29 cellular contexts compared by ENCODE assay signal in the genomic region with DNA sequence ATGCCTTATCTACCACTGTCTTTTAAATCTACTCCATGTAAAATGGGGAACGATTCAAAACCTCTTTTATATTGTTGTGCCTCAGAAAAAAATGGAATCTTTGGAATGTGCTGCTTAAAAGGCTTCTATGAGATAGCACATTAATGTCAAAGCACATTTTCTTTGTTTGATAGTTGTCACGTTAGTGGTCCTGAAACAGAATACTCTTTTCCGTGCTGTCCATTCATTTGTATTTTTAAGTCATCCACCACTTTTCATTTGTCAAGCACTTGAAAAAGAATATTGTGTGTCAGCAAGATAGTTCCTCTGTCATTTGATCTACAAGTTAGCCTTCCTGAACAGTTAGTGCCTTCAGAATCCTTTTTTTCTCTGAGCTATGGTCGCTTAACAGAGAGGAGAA.
DNase-seq lines count a peak whose midpoint lies in the region; ATAC-seq, FAIRE-seq and TF ChIP-seq lines count a peak whose summit lies in the region.
"Had no signal": no experiment of that assay in that cellular context is flagged by ENCODE, and none has a peak within 500 bp of the region (broad histone marks: within the 10 kb centered on the region; RNA-seq: fewer than 3 reads in every experiment).

No MANE protein-coding gene starts in this region.

- H3K9me2 ChIP-seq in neural cell (ENCODE audit: insufficient read depth, low read length): no peaks in the 10 kb centered on the region

- no peak overlapping the region for H3K4me2 ChIP-seq in neural cell (ENCODE audit: low read length)

- no peak for ATAC-seq in activated CD8-positive, alpha-beta memory T cell treated with anti-CD3 and anti-CD28 coated beads, Interleukin-2, amount 10 ng/mL, durations not matched to agents 7 days and 5 days
- ATAC-seq: CD8-positive, alpha-beta T cell had no signal

- TF ChIP-seq RAD21 in neural cell (conservative IDR thresholded peaks at IDR 0.05): no peak

- no peak overlapping the region for H3K9ac ChIP-seq in neural cell (ENCODE audit: low read length)

- no peak for TF ChIP-seq CTCF in neural cell (IDR thresholded peaks at IDR 0.05; ENCODE audit: poor library complexity, severe bottlenecking)
- no peak for TF ChIP-seq CTCF in MCF 10A (IDR thresholded peaks at IDR 0.05; ENCODE audit: unreplicated experiment)

- CTCF ChIA-PET in activated CD8-positive, alpha-beta memory T cell treated with anti-CD3 and anti-CD28 coated beads, Interleukin-2, amount 10 ng/mL, durations not matched to agents 7 days and 5 days (lab: Charles Lee): interaction anchor here (0.9 to 9.1 kb wide), 9 partner anchors 14 to 1373 kb away, joined by 3 to 117 read pairs (median 3); no protein-coding TSS in a partner anchor
- CTCF ChIA-PET in MCF 10A (lab: Yijun Ruan, JAX): no interaction called here

- no peaks in the 10 kb centered on the region for H3F3A ChIP-seq in neural cell (ENCODE audit: insufficient read depth, low read length, poor library complexity, severe bottlenecking)

- H2AFZ ChIP-seq in neural cell (ENCODE audit: low read depth, low read length): peak overlapping the region; percentile 18

- POLR2A ChIA-PET in MCF 10A (lab: Yijun Ruan, JAX): interaction anchor here (5.3 kb wide), 1 partner anchor 13 kb away, joined by 27 read pairs; no protein-coding TSS in a partner anchor

- H3K27me3 ChIP-seq in neural cell (ENCODE audit: insufficient read depth, low read depth, low read length): no peaks in the 10 kb centered on the region
- H3K27me3 ChIP-seq: right lobe of liver, vagina had no signal

- TF ChIP-seq EP300 in neural cell (conservative IDR thresholded peaks at IDR 0.05; ENCODE audit: poor library complexity, severe bottlenecking): peak; percentile 59

- H3K4me1 Mint-ChIP-seq in activated CD8-positive, alpha-beta memory T cell treated with anti-CD3 and anti-CD28 coated beads, Interleukin-2, amount 10 ng/mL, durations not matched to agents 7 days and 5 days: peaks cover 66% of the 10 kb centered on the region
- H3K4me1 Mint-ChIP-seq in MCF 10A (ENCODE audit: insufficient read depth, unreplicated experiment): peaks cover 10% of the 10 kb centered on the region

- no peaks in the 10 kb centered on the region for H3K9me3 ChIP-seq in neural cell (ENCODE audit: low read length)
- H3K9me3 ChIP-seq: left ventricle myocardium inferior, right lobe of liver, vagina had no signal

- no TSS peak for BruUV-seq in MCF 10A (replicated peaks; lab: Mats Ljungman, UMichigan)

- no peaks in the 10 kb centered on the region for H4K20me1 ChIP-seq in neural cell (ENCODE audit: insufficient read depth)

- intact Hi-C loops in MCF 10A (cut with micrococcal nuclease): no loop called here

- H3K4me3 ChIP-seq in neural cell (ENCODE audit: low read length): peak overlapping the region; percentile 9
- H3K4me3 ChIP-seq: left ventricle myocardium inferior, right lobe of liver, vagina had no signal

- peak overlapping the region; percentile 97 for H3K27ac Mint-ChIP-seq in activated CD8-positive, alpha-beta memory T cell treated with anti-CD3 and anti-CD28 coated beads, Interleukin-2, amount 10 ng/mL, durations not matched to agents 7 days and 5 days
- no peak overlapping the region for H3K27ac Mint-ChIP-seq in MCF 10A (ENCODE audit: low read depth, unreplicated experiment)
- H3K27ac Mint-ChIP-seq: activated naive CD8-positive, alpha-beta T cell; activated T-helper 2 cell treated with anti-CD3 and anti-CD28 coated beads, Interferon-gamma antibody, Interleukin-2, Interleukin-4, amounts not matched to agents 10 μg/mL and 5 μg/mL and 100 μg/mL, durations not matched to agents 14 hours and 24 hours and 36 hours; CD8-positive, alpha-beta T cell had no signal

- H3K36me3 Mint-ChIP-seq in activated CD8-positive, alpha-beta memory T cell treated with anti-CD3 and anti-CD28 coated beads, Interleukin-2, amount 10 ng/mL, durations not matched to agents 7 days and 5 days: peaks cover 36% of the 10 kb centered on the region
- H3K36me3 Mint-ChIP-seq in MCF 10A (ENCODE audit: insufficient read depth, unreplicated experiment): no peaks in the 10 kb centered on the region
- H3K36me3 Mint-ChIP-seq: activated naive CD8-positive, alpha-beta T cell; CD8-positive, alpha-beta T cell had no signal

- FAIRE-seq in GM19239 (lab: Jason Lieb, UNC): no peak
- FAIRE-seq: H1 had no signal

- H3K27me3 Mint-ChIP-seq in activated CD8-positive, alpha-beta memory T cell treated with anti-CD3 and anti-CD28 coated beads, Interleukin-2, amount 10 ng/mL, durations not matched to agents 7 days and 5 days: peaks cover 5% of the 10 kb centered on the region
- no peaks in the 10 kb centered on the region for H3K27me3 Mint-ChIP-seq in MCF 10A (ENCODE audit: insufficient read depth, unreplicated experiment)
- H3K27me3 Mint-ChIP-seq: activated CD4-positive, alpha-beta T cell treated with anti-CD3 and anti-CD28 coated beads, Interleukin-2, amount 10 ng/mL, durations not matched to agents 7 days and 5 days had no signal

- no peaks in the 10 kb centered on the region for H3K79me2 ChIP-seq in neural cell (replicated peaks; ENCODE audit: insufficient read depth, low read length)

- H3K27ac ChIP-seq in epithelial cell of prostate (peak overlapping the region; percentile 7), neural cell (ENCODE audit: low read length) (peak overlapping the region; percentile 42)
- H3K27ac ChIP-seq: left ventricle myocardium inferior, right lobe of liver, vagina, VCaP had no signal

- DNase-seq in activated CD8-positive, alpha-beta memory T cell treated with anti-CD3 and anti-CD28 coated beads, Interleukin-2, amount 10 ng/mL, durations not matched to agents 7 days and 5 days: no peak
- DNase-seq in activated CD8-positive, alpha-beta memory T cell treated with anti-CD3 and anti-CD28 coated beads, Interleukin-2, amount 50 U/mL, for 4 hours: no peak
- DNase-seq in epithelial cell of prostate (ENCODE audit: low read depth, low spot score) (no peak), GM19240 (ENCODE audit: insufficient read length, low spot score) (no peak), GM19239 (ENCODE audit: insufficient read length, low spot score) (no peak), MCF 10A (ENCODE audit: unreplicated experiment) (no peak), COR-L47 (lab: John Stamatoyannopoulos, UW) (no peak)
- DNase-seq: activated CD4-positive, alpha-beta T cell treated with anti-CD3 and anti-CD28 coated beads, Interleukin-2, amount 10 ng/mL, durations not matched to agents 7 days and 5 days; anterior cingulate cortex; CD8-positive, alpha-beta T cell; cortex of kidney; DMS 273 treated with DMSO at 0.1 percent for 48 hours; hypothalamus; IMR-90; left ventricle myocardium inferior; midbrain; NCI-H1048; NCI-H1694 treated with DMSO at 0.1 percent for 48 hours; NCI-H524 treated with DMSO at 0.1 percent for 48 hours; right lobe of liver; Right ventricle myocardium superior; T-helper 9 cell had no signal

- peak overlapping the region; percentile 56 for H3K4me3 Mint-ChIP-seq in activated CD8-positive, alpha-beta memory T cell treated with anti-CD3 and anti-CD28 coated beads, Interleukin-2, amount 10 ng/mL, durations not matched to agents 7 days and 5 days
- H3K4me3 Mint-ChIP-seq in MCF 10A (ENCODE audit: unreplicated experiment): no peak overlapping the region
- H3K4me3 Mint-ChIP-seq: activated CD4-positive, alpha-beta T cell treated with anti-CD3 and anti-CD28 coated beads, Interleukin-2, amount 10 ng/mL, durations not matched to agents 7 days and 5 days; activated naive CD8-positive, alpha-beta T cell; CD8-positive, alpha-beta T cell; neural crest cell had no signal

- H3K9me3 Mint-ChIP-seq in activated CD8-positive, alpha-beta memory T cell treated with anti-CD3 and anti-CD28 coated beads, Interleukin-2, amount 10 ng/mL, durations not matched to agents 7 days and 5 days (ENCODE audit: low read depth): peaks cover 3% of the 10 kb centered on the region
- H3K9me3 Mint-ChIP-seq in MCF 10A (ENCODE audit: unreplicated experiment): no peaks in the 10 kb centered on the region
- H3K9me3 Mint-ChIP-seq: CD8-positive, alpha-beta T cell had no signal

- H3K36me3 ChIP-seq in neural cell (ENCODE audit: insufficient read depth, low read length): no peaks in the 10 kb centered on the region
- H3K36me3 ChIP-seq: left ventricle myocardium inferior, right lobe of liver, vagina had no signal

TF ChIP-seq in neural cell, 6 proteins besides CTCF, POLR2A, EP300 and RAD21:
- no peak for TF ChIP-seq SMC3 (conservative IDR thresholded peaks at IDR 0.05; ENCODE audit: poor library complexity)
- no peak for TF ChIP-seq POLR2AphosphoS5 (IDR thresholded peaks at IDR 0.05)
- no peak for TF ChIP-seq EZH2 (IDR thresholded peaks at IDR 0.05; ENCODE audit: borderline replicate concordance, insufficient read depth, low read length, poor library complexity, severe bottlenecking)
- no peak for TF ChIP-seq REST (IDR thresholded peaks at IDR 0.05; ENCODE audit: borderline replicate concordance)
- no peak for TF ChIP-seq MXI1 (conservative IDR thresholded peaks at IDR 0.05; ENCODE audit: poor library complexity, severe bottlenecking)
- no peak for TF ChIP-seq TAF1 (IDR thresholded peaks at IDR 0.05; ENCODE audit: low read depth)
TF ChIP-seq in neural cell: peak in this region for 0.
